22 cellular contexts compared by ENCODE assay signal in genomic region chr2:127853667-127854066, GRCh38. TPM values are rescaled to one million over a fixed set of nuclear protein-coding genes. Genes with fewer than 3 reads are reported as not detected.
DNase-seq lines count a peak whose midpoint lies in the region; ATAC-seq and TF ChIP-seq lines count a peak whose summit lies in the region.
"Had no signal": no experiment of that assay in that cellular context is flagged by ENCODE, and none has a peak within 500 bp of the region (broad histone marks: within the 10 kb centered on the region; RNA-seq: fewer than 3 reads in every experiment).

No MANE protein-coding gene starts in this region.

- no peak overlapping the region for H3K4ac ChIP-seq in mesenchymal stem cell (ENCODE audit: low read depth in 1 of 2, low read length in 2 of 2)

- peaks cover 27% of the 10 kb centered on the region for H3K79me1 ChIP-seq in mesenchymal stem cell (replicated peaks; ENCODE audit: low read length, poor library complexity, severe bottlenecking)

- 94% methylated on average over 3 of the region's 4 CpGs for WGBS in mesenchymal stem cell
- WGBS in ovary, 3 donors: 77 to 81% (median 80%) methylated on average over 4 of the region's 4 CpGs

- no peak overlapping the region for H3K18ac ChIP-seq in mesenchymal stem cell (ENCODE audit: low read depth in 1 of 2, low read length in 2 of 2)

- H3K4me3 Mint-ChIP-seq in activated CD4-positive, alpha-beta T cell treated with anti-CD3 and anti-CD28 coated beads for 36 hours: no peak overlapping the region
- H3K4me3 Mint-ChIP-seq in activated naive CD8-positive, alpha-beta T cell: peak overlapping the region; percentile 20

- H3K9me3 Mint-ChIP-seq in activated CD4-positive, alpha-beta T cell treated with anti-CD3 and anti-CD28 coated beads for 36 hours (ENCODE audit: low read depth): no peaks in the 10 kb centered on the region
- H3K9me3 Mint-ChIP-seq in activated naive CD8-positive, alpha-beta T cell (ENCODE audit: low read depth): no peaks in the 10 kb centered on the region
- H3K9me3 Mint-ChIP-seq: neural progenitor cell had no signal

- H4K91ac ChIP-seq in mesenchymal stem cell (ENCODE audit: low read length): no peak overlapping the region

- TF ChIP-seq CTCF in ovary (IDR thresholded peaks at IDR 0.05): no peak

- H2BK15ac ChIP-seq in mesenchymal stem cell (ENCODE audit: low read depth, poor library complexity, severe bottlenecking): no peak overlapping the region

- no peak for TF ChIP-seq POLR2A in ovary (IDR thresholded peaks at IDR 0.05)

- H3K23ac ChIP-seq in mesenchymal stem cell (ENCODE audit: low read length in 2 of 2): no peak overlapping the region

- ATAC-seq in activated CD4-positive, alpha-beta T cell treated with anti-CD3 and anti-CD28 coated beads for 36 hours: peak; percentile 28

- H3K27me3 Mint-ChIP-seq in activated CD4-positive, alpha-beta T cell treated with anti-CD3 and anti-CD28 coated beads for 36 hours: no peaks in the 10 kb centered on the region
- no peaks in the 10 kb centered on the region for H3K27me3 Mint-ChIP-seq in activated naive CD8-positive, alpha-beta T cell

- peak overlapping the region; percentile 69 for H4K8ac ChIP-seq in mesenchymal stem cell (ENCODE audit: low read length)

- H3K9ac ChIP-seq in mesenchymal stem cell (ENCODE audit: low read length): no peak overlapping the region
- H3K9ac ChIP-seq: BLaER1, GM23248, neural progenitor cell had no signal

- peak overlapping the region; percentile 37 for H3K27ac ChIP-seq in mesenchymal stem cell (ENCODE audit: low read length, poor library complexity, severe bottlenecking)
- H3K27ac ChIP-seq in ovary: no peak overlapping the region
- H3K27ac ChIP-seq: BLaER1, breast epithelium, GM23248, neural progenitor cell, SK-N-MC, transverse colon had no signal

- no peak overlapping the region for H2BK5ac ChIP-seq in mesenchymal stem cell (ENCODE audit: low read depth, low read length, poor library complexity, severe bottlenecking)

- peaks cover 54% of the 10 kb centered on the region for H3K4me1 Mint-ChIP-seq in activated CD4-positive, alpha-beta T cell treated with anti-CD3 and anti-CD28 coated beads for 36 hours
- H3K4me1 Mint-ChIP-seq in activated naive CD8-positive, alpha-beta T cell (ENCODE audit: low read depth): peaks cover 50% of the 10 kb centered on the region

- no peak overlapping the region for H2BK120ac ChIP-seq in mesenchymal stem cell (ENCODE audit: low read depth, low read length)

- no peak overlapping the region for H2BK12ac ChIP-seq in mesenchymal stem cell (ENCODE audit: low read length in 2 of 2)

- peaks cover 13% of the 10 kb centered on the region for H3K4me1 ChIP-seq in mesenchymal stem cell (ENCODE audit: control insufficient read depth, insufficient read depth, low read depth, low read length)
- peaks cover 13% of the 10 kb centered on the region for H3K4me1 ChIP-seq in ovary (ENCODE audit: insufficient read depth)
- H3K4me1 ChIP-seq: neural progenitor cell had no signal

- POLR2A ChIA-PET in activated CD4-positive, alpha-beta T cell treated with anti-CD3 and anti-CD28 coated beads for 36 hours (lab: Charles Lee): interaction anchor here (0.5 to 0.6 kb wide), 3 partner anchors 45 to 209 kb away, joined by 3 to 4 read pairs (median 3); no protein-coding TSS in a partner anchor

- no peak overlapping the region for H2AK5ac ChIP-seq in mesenchymal stem cell (ENCODE audit: low read length, severe bottlenecking)

- peaks cover 23 to 40% of the 10 kb centered on the region in 2 experiments for H3K36me3 ChIP-seq in mesenchymal stem cell (ENCODE audit: control insufficient read depth in 1 of 2, insufficient read depth in 2 of 2, low read depth in 1 of 2, low read length in 2 of 2)
- no peaks in the 10 kb centered on the region for H3K36me3 ChIP-seq in ovary
- H3K36me3 ChIP-seq: breast epithelium had no signal

- H3K27ac Mint-ChIP-seq in activated CD4-positive, alpha-beta T cell treated with anti-CD3 and anti-CD28 coated beads for 36 hours: peak overlapping the region; percentile 3
- H3K27ac Mint-ChIP-seq in activated naive CD8-positive, alpha-beta T cell: peak overlapping the region; percentile 18
- H3K27ac Mint-ChIP-seq: neural progenitor cell had no signal

- intact Hi-C loops in activated CD4-positive, alpha-beta T cell treated with anti-CD3 and anti-CD28 coated beads for 36 hours (cut with DNase I, micrococcal nuclease): no loop called here
- intact Hi-C loops in ovary (cut with DNase I): loop anchor here in 1 of 4 donors (5.0 kb wide), 1 partner anchor 106 kb away; no protein-coding TSS in a partner anchor

- no peak overlapping the region for H3K14ac ChIP-seq in mesenchymal stem cell (ENCODE audit: low read length in 2 of 2)

- no peak overlapping the region for H3K4me3 ChIP-seq in mesenchymal stem cell (ENCODE audit: insufficient read depth in 1 of 2, low read depth in 1 of 2, low read length in 2 of 2)
- no peak overlapping the region for H3K4me3 ChIP-seq in ovary
- H3K4me3 ChIP-seq: BLaER1, breast epithelium, GM23248, neural progenitor cell, SK-N-MC, transverse colon had no signal

- no peak overlapping the region for H2AFZ ChIP-seq in mesenchymal stem cell (ENCODE audit: low read depth, low read length)
- H2AFZ ChIP-seq: GM23248, neural progenitor cell had no signal

- peak overlapping the region; percentile 56 for H3K4me2 ChIP-seq in mesenchymal stem cell (ENCODE audit: low read length, poor library complexity, severe bottlenecking)
- H3K4me2 ChIP-seq: BLaER1, neural progenitor cell had no signal

- H3K9me3 ChIP-seq in mesenchymal stem cell (ENCODE audit: control insufficient read depth, low read length) (no peaks in the 10 kb centered on the region), ovary (no peaks in the 10 kb centered on the region)
- H3K9me3 ChIP-seq: BLaER1, breast epithelium, transverse colon had no signal

- CTCF ChIA-PET in activated CD4-positive, alpha-beta T cell treated with anti-CD3 and anti-CD28 coated beads for 36 hours (lab: Charles Lee): interaction anchor here (0.6 to 1.7 kb wide), 3 partner anchors 53 to 59 kb away, joined by 3 to 5 read pairs (median 4); no protein-coding TSS in a partner anchor

- no peak for TF ChIP-seq EP300 in ovary (IDR thresholded peaks at IDR 0.05)

- DNase-seq in activated CD4-positive, alpha-beta T cell treated with anti-CD3 and anti-CD28 coated beads for 36 hours: no peak
- DNase-seq in activated CD4-positive, alpha-beta T cell treated with anti-CD3 and anti-CD28 coated beads, Interleukin-2, amount 50 U/mL, for 48 hours: no peak
- peak; percentile 42 for DNase-seq in MV-4-11 (lab: John Stamatoyannopoulos, UW)
- peak; percentile 26 for DNase-seq in mesenchymal stem cell
- DNase-seq in NCI-H2196 (lab: John Stamatoyannopoulos, UW; ENCODE audit: unreplicated experiment): no peak
- no peak for DNase-seq in ovary
- no peak for DNase-seq in RKO (ENCODE audit: low spot score)
- DNase-seq: 8988T; DMS 273 treated with DMSO at 0.1 percent for 48 hours; GM23248; head of caudate nucleus; mesendoderm; NCI-H1048; NCI-H2171 treated with DMSO at 0.1 percent for 48 hours; NCI-H774; stimulated activated naive CD4-positive, alpha-beta T cell treated with Interleukin-2 at 50 U/mL for 16 hours; transverse colon had no signal

- peaks cover 48% of the 10 kb centered on the region for H3K36me3 Mint-ChIP-seq in activated CD4-positive, alpha-beta T cell treated with anti-CD3 and anti-CD28 coated beads for 36 hours (ENCODE audit: low read depth)
- H3K36me3 Mint-ChIP-seq in activated naive CD8-positive, alpha-beta T cell: peaks cover 8% of the 10 kb centered on the region

- H3K27me3 ChIP-seq in mesenchymal stem cell (ENCODE audit: control insufficient read depth in 1 of 2, insufficient read depth in 1 of 2, low read length in 2 of 2) (no peaks in the 10 kb centered on the region), ovary (no peaks in the 10 kb centered on the region)
- H3K27me3 ChIP-seq: BLaER1, breast epithelium, neural progenitor cell, transverse colon had no signal

RNA-seq across cellular contexts. Expression of gene POLR2D, which starts 4.3 kb away (rescaled TPM):
- total RNA-seq in activated CD4-positive, alpha-beta T cell treated with anti-CD3 and anti-CD28 coated beads for 36 hours: 10 to 100 TPM; 72.4 to 73.7 TPM
- 16.6 TPM for polyA plus RNA-seq in mesenchymal stem cell (2013, experiment 1 of 2)
- polyA plus RNA-seq in mesenchymal stem cell (2013, experiment 2 of 2): 17.1 TPM
- total RNA-seq in ovary: 10 to 100 TPM in 5 of 7 donors, 1 to 10 TPM in 2; 8.0 to 31.2 (median 26.3) TPM
- polyA plus RNA-seq in ovary: 10 to 100 TPM; 13.1 to 32.5 TPM

RNA-seq across cellular contexts. Expression of gene AMMECR1L, which starts 32.1 kb away (rescaled TPM):
- total RNA-seq in activated CD4-positive, alpha-beta T cell treated with anti-CD3 and anti-CD28 coated beads for 36 hours: 10 to 100 TPM; 12.8 to 14.2 TPM
- polyA plus RNA-seq in mesenchymal stem cell (2013, experiment 1 of 2): 10.9 TPM
- 10.8 TPM for polyA plus RNA-seq in mesenchymal stem cell (2013, experiment 2 of 2)
- 10 to 100 TPM in 5 of 7 donors, 1 to 10 TPM in 2; 7.7 to 18.4 (median 15.7) TPM for total RNA-seq in ovary
- 10 to 100 TPM in 1 of 2 donors, 1 to 10 TPM in 1; 8.9 to 18.8 TPM for polyA plus RNA-seq in ovary

RNA-seq across cellular contexts. Expression of gene WDR33, which starts 42.7 kb away (rescaled TPM):
- 10 to 100 TPM; 58.6 to 76.3 TPM for total RNA-seq in activated CD4-positive, alpha-beta T cell treated with anti-CD3 and anti-CD28 coated beads for 36 hours
- 13.7 TPM for polyA plus RNA-seq in mesenchymal stem cell (2013, experiment 1 of 2)
- polyA plus RNA-seq in mesenchymal stem cell (2013, experiment 2 of 2): 14.0 TPM
- 10 to 100 TPM; 32.9 to 56.2 (median 50.5) TPM for total RNA-seq in ovary
- polyA plus RNA-seq in ovary: 10 to 100 TPM; 16.3 to 46.7 TPM

Comparison
In these comparisons a context has a peak if more than half of its experiments do, and no peak if none do; other contexts are left out.
1. DNase-seq: peak in MV-4-11 (single experiment) and mesenchymal stem cell (single experiment); none in activated CD4-positive, alpha-beta T cell treated with anti-CD3 and anti-CD28 coated beads for 36 hours (single experiment), activated CD4-positive, alpha-beta T cell treated with anti-CD3 and anti-CD28 coated beads, Interleukin-2, amount 50 U/mL, for 48 hours (0 of 2), NCI-H2196 (single experiment), ovary (0 of 5) and RKO (single experiment).